9 cellular contexts compared by ENCODE assay signal in genomic region chr7:2870471-2870941, GRCh38. TPM values are rescaled to one million over a fixed set of nuclear protein-coding genes. Genes with fewer than 3 reads are reported as not detected.
DNase-seq lines count a peak whose midpoint lies in the region; ATAC-seq and TF ChIP-seq lines count a peak whose summit lies in the region.
"Had no signal": no experiment of that assay in that cellular context is flagged by ENCODE, and none has a peak within 500 bp of the region (broad histone marks: within the 10 kb centered on the region; RNA-seq: fewer than 3 reads in every experiment).

No MANE protein-coding gene starts in this region.

- H3K23me2 ChIP-seq in H9 (ENCODE audit: insufficient read length, low read depth, low read length, poor library complexity, severe bottlenecking) = no peaks in the 10 kb centered on the region

- no peak overlapping the region for H2BK5ac ChIP-seq in H9 (ENCODE audit: insufficient read length, low read length)

- no peak overlapping the region for H4K91ac ChIP-seq in H9 (ENCODE audit: insufficient read length, low read depth, low read length)

- no peaks in the 10 kb centered on the region for H3K36me3 Mint-ChIP-seq in CD8-positive, alpha-beta memory T cell
- H3K36me3 Mint-ChIP-seq in H9 (ENCODE audit: insufficient read depth in 1 of 3, low read depth in 3 of 3) = no peaks in the 10 kb centered on the region
- H3K36me3 Mint-ChIP-seq in activated naive CD8-positive, alpha-beta T cell treated with anti-CD3 and anti-CD28 coated beads, Interleukin-2, amount 50 U/mL, for 24 hours (ENCODE audit: low read depth) = no peaks in the 10 kb centered on the region
- H3K36me3 Mint-ChIP-seq in stimulated activated memory B cell treated with anti-CD40 and anti-IgM and Interleukin-4, amounts not matched to agents 10 μg/mL and 1 μg/mL and 100 μg/mL, for 72 hours = no peaks in the 10 kb centered on the region

- POLR2A ChIA-PET in CD8-positive, alpha-beta memory T cell (lab: Charles Lee) = no interaction called here

- H3K56ac ChIP-seq in H9 (ENCODE audit: insufficient read length, low read depth, low read length) = no peak overlapping the region

- H4K20me1 ChIP-seq in H9 (ENCODE audit: control insufficient read depth, insufficient read depth, insufficient read length) = no peaks in the 10 kb centered on the region

- peak in 1 of 5 donors; percentile 10 for DNase-seq in CD8-positive, alpha-beta memory T cell
- DNase-seq in H9 (peak; percentile 85), SHP77 treated with DMSO at 0.1 percent for 48 hours (lab: John Stamatoyannopoulos, UW) (peak; percentile 21), iris pigment epithelial cell (ENCODE audit: low read depth) (peak; percentile 74), middle frontal gyrus (ENCODE audit: extremely low spot score, low spot score) (no peak)
- peak; percentile 50 for DNase-seq in activated naive CD8-positive, alpha-beta T cell treated with anti-CD3 and anti-CD28 coated beads, Interleukin-2, amount 50 U/mL, for 24 hours

- H2BK12ac ChIP-seq in H9 (ENCODE audit: insufficient read length, low read depth, low read length) = no peak overlapping the region

- peaks cover 29% of the 10 kb centered on the region for H3K4me1 ChIP-seq in CD8-positive, alpha-beta memory T cell (ENCODE audit: insufficient read depth, low read length)
- peaks cover 4% of the 10 kb centered on the region; the same call in 1 of the 2 replicates for H3K4me1 ChIP-seq in H9 (ENCODE audit: insufficient read depth, low read length)

- H3K9me3 Mint-ChIP-seq in CD8-positive, alpha-beta memory T cell = no peaks in the 10 kb centered on the region
- no peaks in the 10 kb centered on the region; a peak in 1 of 5 replicates for H3K9me3 Mint-ChIP-seq in H9
- no peaks in the 10 kb centered on the region for H3K9me3 Mint-ChIP-seq in activated naive CD8-positive, alpha-beta T cell treated with anti-CD3 and anti-CD28 coated beads, Interleukin-2, amount 50 U/mL, for 24 hours
- no peaks in the 10 kb centered on the region for H3K9me3 Mint-ChIP-seq in stimulated activated memory B cell treated with anti-CD40 and anti-IgM and Interleukin-4, amounts not matched to agents 10 μg/mL and 1 μg/mL and 100 μg/mL, for 72 hours

- no peak overlapping the region for H3K23ac ChIP-seq in H9 (ENCODE audit: insufficient read length, low read depth, low read length)

- TF ChIP-seq CTCF in H9 (conservative IDR thresholded peaks at IDR 0.05) = no peak

- no peak overlapping the region for H2BK120ac ChIP-seq in H9 (ENCODE audit: low read depth, low read length, poor library complexity, severe bottlenecking)

- H4K8ac ChIP-seq in H9 (replicated peaks; ENCODE audit: insufficient read length, low read depth, low read length) = no peak overlapping the region

- no peak overlapping the region for H2AFZ ChIP-seq in H9 (ENCODE audit: low read length)

- H3K9me3 ChIP-seq in CD8-positive, alpha-beta memory T cell (ENCODE audit: low read length) = no peaks in the 10 kb centered on the region
- no peaks in the 10 kb centered on the region for H3K9me3 ChIP-seq in H9 (ENCODE audit: control insufficient read depth, low read depth, low read length)
- H3K9me3 ChIP-seq: thoracic aorta had no signal

- H3K27me3 Mint-ChIP-seq in CD8-positive, alpha-beta memory T cell = no peaks in the 10 kb centered on the region
- no peaks in the 10 kb centered on the region for H3K27me3 Mint-ChIP-seq in H9 (ENCODE audit: low read depth)
- no peaks in the 10 kb centered on the region for H3K27me3 Mint-ChIP-seq in activated naive CD8-positive, alpha-beta T cell treated with anti-CD3 and anti-CD28 coated beads, Interleukin-2, amount 50 U/mL, for 24 hours
- no peaks in the 10 kb centered on the region for H3K27me3 Mint-ChIP-seq in stimulated activated memory B cell treated with anti-CD40 and anti-IgM and Interleukin-4, amounts not matched to agents 10 μg/mL and 1 μg/mL and 100 μg/mL, for 72 hours

- no peak overlapping the region for H4K5ac ChIP-seq in H9 (ENCODE audit: insufficient read length, low read depth, low read length)

- H3K4me3 Mint-ChIP-seq in CD8-positive, alpha-beta memory T cell = peak overlapping the region in 6 of 7 donors; percentile 29 to 83 (median 60)
- H3K4me3 Mint-ChIP-seq in H9 = no peak overlapping the region
- H3K4me3 Mint-ChIP-seq in activated naive CD8-positive, alpha-beta T cell treated with anti-CD3 and anti-CD28 coated beads, Interleukin-2, amount 50 U/mL, for 24 hours = peak overlapping the region; percentile 46
- peak overlapping the region; percentile 75 for H3K4me3 Mint-ChIP-seq in stimulated activated memory B cell treated with anti-CD40 and anti-IgM and Interleukin-4, amounts not matched to agents 10 μg/mL and 1 μg/mL and 100 μg/mL, for 72 hours

- no peak overlapping the region for H2BK20ac ChIP-seq in H9 (ENCODE audit: low read depth, low read length, poor library complexity, severe bottlenecking)

- H3T11ph ChIP-seq in H9 (ENCODE audit: low read length) = no peak overlapping the region

- peak overlapping the region; percentile 38 for H3K4me3 ChIP-seq in CD8-positive, alpha-beta memory T cell (ENCODE audit: low read length)
- H3K4me3 ChIP-seq: thoracic aorta had no signal

- H3K36me3 ChIP-seq in CD8-positive, alpha-beta memory T cell (ENCODE audit: insufficient read depth, low read length) = no peaks in the 10 kb centered on the region
- H3K36me3 ChIP-seq: thoracic aorta had no signal

- no CpG with 5 or more reads among the region's 10 CpGs for WGBS in H9 (ENCODE audit: extremely low coverage, insufficient read length, low lambda C conversion rate)

- no peak overlapping the region for H3K4ac ChIP-seq in H9 (ENCODE audit: low read depth, low read length)

- no peak overlapping the region for H2BK15ac ChIP-seq in H9 (ENCODE audit: low read depth, low read length)

- peak overlapping the region in 5 of 8 donors; percentile 15 to 77 (median 67) for H3K27ac Mint-ChIP-seq in CD8-positive, alpha-beta memory T cell
- H3K27ac Mint-ChIP-seq in H9 = peak overlapping the region in 2 of 3 experiments; percentile 5 to 24; a peak in 3 of 7 replicates
- peak overlapping the region; percentile 23 for H3K27ac Mint-ChIP-seq in activated naive CD8-positive, alpha-beta T cell treated with anti-CD3 and anti-CD28 coated beads, Interleukin-2, amount 50 U/mL, for 24 hours
- H3K27ac Mint-ChIP-seq in stimulated activated memory B cell treated with anti-CD40 and anti-IgM and Interleukin-4, amounts not matched to agents 10 μg/mL and 1 μg/mL and 100 μg/mL, for 72 hours = peak overlapping the region; percentile 88

- H3K9ac ChIP-seq in H9 (ENCODE audit: extremely low read depth, insufficient read length, low read length) = no peak overlapping the region

- H3K79me1 ChIP-seq in H9 (ENCODE audit: insufficient read depth, low read depth, low read length, poor library complexity, severe bottlenecking) = no peaks in the 10 kb centered on the region

- H3K79me2 ChIP-seq in H9 (ENCODE audit: insufficient read depth, low read length) = no peaks in the 10 kb centered on the region

- H3K4me2 ChIP-seq in H9 (ENCODE audit: insufficient read depth, insufficient read length, low read length) = no peak overlapping the region

- peak; percentile 85 for ATAC-seq in activated naive CD8-positive, alpha-beta T cell treated with anti-CD3 and anti-CD28 coated beads, Interleukin-2, amount 50 U/mL, for 24 hours
- peak; percentile 87 for ATAC-seq in stimulated activated memory B cell treated with anti-CD40 and anti-IgM and Interleukin-4, amounts not matched to agents 10 μg/mL and 1 μg/mL and 100 μg/mL, for 72 hours
- no peak for ATAC-seq in HG03469 (IDR thresholded peaks at IDR 0.05; ENCODE audit: unreplicated experiment)

- no peak overlapping the region for H3K14ac ChIP-seq in H9 (ENCODE audit: insufficient read depth, low read length)

- H3K18ac ChIP-seq in H9 (ENCODE audit: insufficient read length, low read depth, low read length) = no peak overlapping the region

- no peak overlapping the region for H3K27ac ChIP-seq in CD8-positive, alpha-beta memory T cell (ENCODE audit: low read depth, low read length)
- no peak overlapping the region for H3K27ac ChIP-seq in H9 (ENCODE audit: insufficient read length, low read depth, low read length)
- H3K27ac ChIP-seq: thoracic aorta had no signal

- no peak overlapping the region for H2AK5ac ChIP-seq in H9 (ENCODE audit: insufficient read length, low read length)

- H3K27me3 ChIP-seq in CD8-positive, alpha-beta memory T cell (ENCODE audit: insufficient read depth, low read length, poor library complexity, severe bottlenecking) = no peaks in the 10 kb centered on the region
- H3K27me3 ChIP-seq in H9 (ENCODE audit: insufficient read depth, low read length) = no peaks in the 10 kb centered on the region

- CTCF ChIA-PET in CD8-positive, alpha-beta memory T cell (lab: Charles Lee) = no interaction called here

- peaks cover 8 to 15% (median 14%) of the 10 kb centered on the region in 3 donors for H3K4me1 Mint-ChIP-seq in CD8-positive, alpha-beta memory T cell
- H3K4me1 Mint-ChIP-seq in H9 = peaks cover 20 to 39% of the 10 kb centered on the region in 2 experiments
- H3K4me1 Mint-ChIP-seq in activated naive CD8-positive, alpha-beta T cell treated with anti-CD3 and anti-CD28 coated beads, Interleukin-2, amount 50 U/mL, for 24 hours = peaks cover 33% of the 10 kb centered on the region
- H3K4me1 Mint-ChIP-seq in stimulated activated memory B cell treated with anti-CD40 and anti-IgM and Interleukin-4, amounts not matched to agents 10 μg/mL and 1 μg/mL and 100 μg/mL, for 72 hours = peaks cover 50% of the 10 kb centered on the region

RNA-seq across cellular contexts. Expression of gene GNA12, which starts 26.4 kb away (rescaled TPM):
- total RNA-seq in CD8-positive, alpha-beta memory T cell = 10 to 100 TPM; 20.6 to 21.2 TPM
- 11.2 TPM for polyA plus RNA-seq in CD8-positive, alpha-beta memory T cell
- 60.2 and 63.1 TPM in 2 replicates for total RNA-seq in H9 (2021)

Comparison
In these comparisons a context has a peak if more than half of its experiments do, and no peak if none do; other contexts are left out.
1. H3K27ac Mint-ChIP-seq: peak in every context shown above with its lines; median percentile 88 in stimulated activated memory B cell treated with anti-CD40 and anti-IgM and Interleukin-4, amounts not matched to agents 10 μg/mL and 1 μg/mL and 100 μg/mL, for 72 hours; 67 in CD8-positive, alpha-beta memory T cell; 23 in activated naive CD8-positive, alpha-beta T cell treated with anti-CD3 and anti-CD28 coated beads, Interleukin-2, amount 50 U/mL, for 24 hours; 14 in H9.
2. H3K4me3 Mint-ChIP-seq: peak in CD8-positive, alpha-beta memory T cell (6 of 7), activated naive CD8-positive, alpha-beta T cell treated with anti-CD3 and anti-CD28 coated beads, Interleukin-2, amount 50 U/mL, for 24 hours (single experiment) and stimulated activated memory B cell treated with anti-CD40 and anti-IgM and Interleukin-4, amounts not matched to agents 10 μg/mL and 1 μg/mL and 100 μg/mL, for 72 hours (single experiment); none in H9 (0 of 2).